Comparison of ENCODE assay signal across 8 cellular contexts in genomic region chr16:22098538-22099255, GRCh38. TPM values are rescaled to one million over a fixed set of nuclear protein-coding genes. Genes with fewer than 3 reads are reported as not detected.
DNase-seq lines count a peak whose midpoint lies in the region; ATAC-seq and TF ChIP-seq lines count a peak whose summit lies in the region.

No MANE protein-coding gene starts in this region.

- no peaks in the 10 kb centered on the region for H3K23me2 ChIP-seq in H9 (ENCODE audit: insufficient read length, low read depth, low read length, poor library complexity, severe bottlenecking)

- no peak overlapping the region for H3K4ac ChIP-seq in H9 (ENCODE audit: low read depth, low read length)

- H3K4me3 ChIP-seq in uterus = no peak overlapping the region

- H4K91ac ChIP-seq in H9 (ENCODE audit: insufficient read length, low read depth, low read length) = no peak overlapping the region

- H3K4me3 Mint-ChIP-seq in Calu3 (ENCODE audit: low read depth, unreplicated experiment) (peak overlapping the region; percentile 30), H9 (no peak overlapping the region), brain (no peak overlapping the region)

- H3K79me1 ChIP-seq in H9 (ENCODE audit: insufficient read depth, low read depth, low read length, poor library complexity, severe bottlenecking) = no peaks in the 10 kb centered on the region

- H3K36me3 Mint-ChIP-seq in Calu3 (ENCODE audit: insufficient read depth, unreplicated experiment) = no peaks in the 10 kb centered on the region
- H3K36me3 Mint-ChIP-seq in H9 (ENCODE audit: insufficient read depth in 1 of 3, low read depth in 3 of 3) = no peaks in the 10 kb centered on the region
- no peaks in the 10 kb centered on the region for H3K36me3 Mint-ChIP-seq in brain

- no CpG with 5 or more reads among the region's 8 CpGs for WGBS in H9 (ENCODE audit: extremely low coverage, insufficient read length, low lambda C conversion rate)

- no peak overlapping the region for H4K8ac ChIP-seq in H9 (replicated peaks; ENCODE audit: insufficient read length, low read depth, low read length)

- no peak overlapping the region for H2BK12ac ChIP-seq in H9 (ENCODE audit: insufficient read length, low read depth, low read length)

- TF ChIP-seq POLR2A in uterus (IDR thresholded peaks at IDR 0.05) = no peak

- H2BK120ac ChIP-seq in H9 (ENCODE audit: low read depth, low read length, poor library complexity, severe bottlenecking) = no peak overlapping the region

- H3K27ac Mint-ChIP-seq in Calu3 (ENCODE audit: unreplicated experiment) (no peak overlapping the region), H9 (0 out of 7 replicates have a peak overlapping the region, but pooled peaks of 1 of the 3 experiments have one; percentile 37), brain (peak overlapping the region in 1 of 5 experiments; percentile 64)

- H3K27me3 Mint-ChIP-seq in Calu3 (ENCODE audit: unreplicated experiment) = peaks cover 37% of the 10 kb centered on the region
- H3K27me3 Mint-ChIP-seq in H9 (ENCODE audit: low read depth) = no peaks in the 10 kb centered on the region; the same call in 1 of the 2 replicates
- peaks cover 8% of the 10 kb centered on the region for H3K27me3 Mint-ChIP-seq in brain

- CTCF ChIA-PET in Calu3 (lab: Charles Lee) = interaction anchor here (0.5 to 2.3 kb wide), 26 partner anchors 8 to 1192 kb away, joined by 3 to 34 read pairs (median 6); partner anchors contain the start of gene MOSMO

- no peak overlapping the region for H3K9ac ChIP-seq in H9 (ENCODE audit: extremely low read depth, insufficient read length, low read length)

- peaks cover 2% of the 10 kb centered on the region; the same call in 1 of the 2 replicates for H3K4me1 ChIP-seq in H9 (ENCODE audit: insufficient read depth, low read length)
- H3K4me1 ChIP-seq in uterus = no peaks in the 10 kb centered on the region

- intact Hi-C loops in Calu3 (cut with micrococcal nuclease; ENCODE audit: unreplicated experiment) (loop anchor here (1.0 to 2.0 kb wide), 2 partner anchors 90 to 98 kb away; partner anchors contain the start of gene PDZD9), uterus (cut with DNase I; ENCODE audit: low total_unique reads) (no loop called here)

- H3K9me3 Mint-ChIP-seq in Calu3 (ENCODE audit: low read depth, unreplicated experiment) (no peaks in the 10 kb centered on the region), H9 (0 out of 5 replicates have a peak, but pooled peaks cover 0 to 3% of the 10 kb centered on the region in 2 experiments), brain (no peaks in the 10 kb centered on the region)

- no peak overlapping the region for H2BK5ac ChIP-seq in H9 (ENCODE audit: insufficient read length, low read length)

- no peak overlapping the region for H3K56ac ChIP-seq in H9 (ENCODE audit: insufficient read length, low read depth, low read length)

- TF ChIP-seq CTCF in Calu3 (IDR thresholded peaks at IDR 0.05; ENCODE audit: unreplicated experiment) = peak; percentile 61
- peak; percentile 77 for TF ChIP-seq CTCF in H9 (conservative IDR thresholded peaks at IDR 0.05)
- peak; percentile 63 to 70 for TF ChIP-seq CTCF in brain (conservative IDR thresholded peaks at IDR 0.05)
- peak; percentile 29 to 52 (median 40) for TF ChIP-seq CTCF in uterus (IDR thresholded peaks at IDR 0.05)

- no peaks in the 10 kb centered on the region for H4K20me1 ChIP-seq in H9 (ENCODE audit: control insufficient read depth, insufficient read depth, insufficient read length)

- no peak overlapping the region for H3K23ac ChIP-seq in H9 (ENCODE audit: insufficient read length, low read depth, low read length)

- H3K18ac ChIP-seq in H9 (ENCODE audit: insufficient read length, low read depth, low read length) = no peak overlapping the region

- no peak overlapping the region for H3K27ac ChIP-seq in H9 (ENCODE audit: insufficient read length, low read depth, low read length)
- H3K27ac ChIP-seq in uterus = no peak overlapping the region

- no peaks in the 10 kb centered on the region for H3K79me2 ChIP-seq in H9 (ENCODE audit: insufficient read depth, low read length)

- H3T11ph ChIP-seq in H9 (ENCODE audit: low read length) = no peak overlapping the region

- no peak overlapping the region for H3K14ac ChIP-seq in H9 (ENCODE audit: insufficient read depth, low read length)

- H3K9me3 ChIP-seq in H9 (ENCODE audit: control insufficient read depth, low read depth, low read length) (no peaks in the 10 kb centered on the region), uterus (no peaks in the 10 kb centered on the region)

- DNase-seq in Calu3 = peak; percentile 39
- no peak for DNase-seq in H9
- peak; percentile 69 for DNase-seq in NCI-H69 (lab: John Stamatoyannopoulos, UW)
- peak; percentile 47 for DNase-seq in kidney glomerular epithelial cell (lab: John Stamatoyannopoulos, UW)
- DNase-seq in uterus = no peak
- DNase-seq in activated gamma-delta T cell treated with Interleukin-2 at 50 U/mL for 16 hours = no peak

- no peak for ATAC-seq in GM18907 (IDR thresholded peaks at IDR 0.05; ENCODE audit: unreplicated experiment)

- H3K27me3 ChIP-seq in H9 (ENCODE audit: insufficient read depth, low read length) (no peaks in the 10 kb centered on the region), uterus (no peaks in the 10 kb centered on the region)

- H3K4me1 Mint-ChIP-seq in Calu3 (ENCODE audit: low read depth, unreplicated experiment) (no peaks in the 10 kb centered on the region), H9 (peaks cover 22 to 27% of the 10 kb centered on the region in 2 experiments), brain (peaks cover 19% of the 10 kb centered on the region)

- no peak overlapping the region for H4K5ac ChIP-seq in H9 (ENCODE audit: insufficient read length, low read depth, low read length)

- H2AFZ ChIP-seq in H9 (ENCODE audit: low read length) = no peak overlapping the region

- no peak overlapping the region for H2AK5ac ChIP-seq in H9 (ENCODE audit: insufficient read length, low read length)

- BruUV-seq in Calu3 (replicated peaks; lab: Mats Ljungman, UMichigan) = no TSS peak

- no peak overlapping the region for H2BK20ac ChIP-seq in H9 (ENCODE audit: low read depth, low read length, poor library complexity, severe bottlenecking)

- H2BK15ac ChIP-seq in H9 (ENCODE audit: low read depth, low read length) = no peak overlapping the region

- H3K4me2 ChIP-seq in H9 (ENCODE audit: insufficient read depth, insufficient read length, low read length) = no peak overlapping the region

- H3K36me3 ChIP-seq in uterus = no peaks in the 10 kb centered on the region

RNA-seq across cellular contexts. Expression of gene VWA3A, which starts 6.4 kb away (rescaled TPM):
- total RNA-seq in Calu3 (2022) = 0.33 and 0.51 TPM in 2 replicates
- not detected in 2 replicates for total RNA-seq in H9 (2021)
- 0.08 TPM for polyA plus RNA-seq in brain (ENCODE audit: insufficient read depth, low read depth, low replicate concordance)
- total RNA-seq in uterus = 1 to 10 TPM in 3 of 4 donors, not detected in 1; 1.5 to 2.5 (median 1.8) TPM

Comparison
In these comparisons a context has a peak if more than half of its experiments do, and no peak if none do; other contexts are left out.
1. DNase-seq: peak in Calu3 (single experiment), NCI-H69 (single experiment) and kidney glomerular epithelial cell (single experiment); none in H9 (single experiment), uterus (0 of 2) and activated gamma-delta T cell treated with Interleukin-2 at 50 U/mL for 16 hours (single experiment).
2. Peak in every context shown above with its lines, with median percentiles within 50 percentile points of each other: CTCF ChIP-seq.